9 cellular contexts compared by ENCODE assay signal in the genomic region with DNA sequence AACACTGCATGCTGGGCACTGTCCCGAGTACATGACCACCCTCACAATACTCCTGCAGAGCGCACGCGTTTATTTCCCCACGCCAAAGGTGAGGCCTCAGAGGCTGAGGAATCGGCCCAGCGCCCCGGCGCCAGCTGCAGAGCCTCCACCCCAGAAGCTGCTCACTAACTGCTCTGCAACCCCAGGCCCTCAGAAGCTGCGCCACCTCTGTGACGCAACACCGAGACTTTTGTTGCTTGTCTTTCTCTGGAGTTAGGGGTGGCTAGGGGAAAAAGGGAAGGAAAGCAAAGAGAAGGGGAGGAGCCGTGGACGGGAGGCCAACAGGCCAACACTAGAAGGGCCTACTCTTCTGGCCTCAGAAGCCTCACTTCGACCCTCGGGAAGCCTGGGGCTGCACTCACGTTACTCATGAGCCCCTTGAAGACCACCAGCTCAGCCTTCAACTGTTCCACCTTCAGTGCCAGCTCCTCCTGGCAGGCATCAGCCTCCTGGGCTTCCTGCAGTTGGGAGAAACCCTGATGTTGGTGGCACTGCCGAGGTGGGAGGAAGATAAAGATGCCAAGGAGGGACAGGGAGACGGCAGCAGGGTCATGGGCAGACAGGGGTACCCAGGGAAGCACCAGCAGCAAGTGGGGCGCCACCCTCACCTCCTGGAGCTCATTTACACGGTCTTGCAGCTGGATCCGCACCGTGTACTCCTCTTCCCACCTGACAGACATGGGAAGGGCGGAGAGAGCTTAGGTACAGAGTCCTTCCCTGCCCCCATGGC. TPM values are rescaled to one million over a fixed set of nuclear protein-coding genes. Genes with fewer than 3 reads are reported as not detected.
A peak's percentile ranks its signal among the peaks of the same experiment; 100 is the strongest.
DNase-seq lines count a peak whose midpoint lies in the region; ATAC-seq and TF ChIP-seq lines count a peak whose summit lies in the region.
"Had no signal": no experiment of that assay in that cellular context is flagged by ENCODE, and none has a peak within 500 bp of the region (broad histone marks: within the 10 kb centered on the region; RNA-seq: fewer than 3 reads in every experiment).

No MANE protein-coding gene starts in this region.

- H3K9me3 Mint-ChIP-seq in HFFc6: no peaks in the 10 kb centered on the region
- H3K9me3 Mint-ChIP-seq: CD8-positive, alpha-beta T cell had no signal

- H3K27ac ChIP-seq in coronary artery: peak overlapping the region; percentile 91 to 97

- ATAC-seq in GM18861 (IDR thresholded peaks at IDR 0.05; ENCODE audit: unreplicated experiment): no peak
- ATAC-seq: CD8-positive, alpha-beta T cell had no signal

- H3K4me1 Mint-ChIP-seq in HFFc6 (ENCODE audit: low read depth): peaks cover 88% of the 10 kb centered on the region

- TF ChIP-seq CTCF in HFFc6 (IDR thresholded peaks at IDR 0.05): no peak
- TF ChIP-seq CTCF in coronary artery (IDR thresholded peaks at IDR 0.05): no peak

- no peak for DNase-seq in HFFc6
- peak; percentile 72 for DNase-seq in coronary artery (ENCODE audit: low spot score)
- DNase-seq in pons (ENCODE audit: low spot score): peak; percentile 60
- DNase-seq in NCI-H1048 (lab: John Stamatoyannopoulos, UW): no peak
- DNase-seq in stimulated activated CD4-positive, alpha-beta T cell treated with anti-CD3 and anti-CD28 coated beads, Interleukin-2, amount 100 ng/mL, for 24 hours: no peak
- DNase-seq: NCI-H1092 treated with DMSO at 0.1 percent for 48 hours, RPMI8226 had no signal

- H3K4me3 ChIP-seq in coronary artery: peak overlapping the region; percentile 96

- H3K27ac Mint-ChIP-seq in HFFc6: peak overlapping the region; percentile 93
- H3K27ac Mint-ChIP-seq: CD8-positive, alpha-beta T cell had no signal

- H3K27me3 Mint-ChIP-seq in HFFc6 (ENCODE audit: insufficient read depth): peaks cover 3% of the 10 kb centered on the region

- peaks cover 44% of the 10 kb centered on the region for H3K36me3 Mint-ChIP-seq in HFFc6 (ENCODE audit: low read depth)

- H3K4me3 Mint-ChIP-seq in HFFc6: no peak overlapping the region
- H3K4me3 Mint-ChIP-seq: CD8-positive, alpha-beta T cell had no signal

RNA-seq across cellular contexts. Expression of a gene that starts 5.4 kb away (rescaled TPM):
- total RNA-seq in HFFc6 (2021; fragmentation: NEBNext Ultra II Directional; extraction: Animal tissue kit (Norgen Biotek cat#: 25700)): 10 to 100 TPM; 25.9 to 35.6 (median 29.2) TPM

RNA-seq across cellular contexts. Expression of a gene that starts 16.2 kb away (rescaled TPM):
- 1,000 to 10,000 TPM; 6,263 to 7,539 (median 6,900) TPM for total RNA-seq in HFFc6 (2021; fragmentation: NEBNext Ultra II Directional; extraction: Animal tissue kit (Norgen Biotek cat#: 25700))

RNA-seq across cellular contexts. Expression of a gene that starts 17.6 kb away (rescaled TPM):
- total RNA-seq in HFFc6 (2021; fragmentation: NEBNext Ultra II Directional; extraction: Animal tissue kit (Norgen Biotek cat#: 25700)): 10 to 100 TPM; 39.5 to 60.5 (median 42.6) TPM

RNA-seq across cellular contexts. Expression of a gene that starts 56.6 kb away (rescaled TPM):
- 10 to 100 TPM; 42.2 to 75.9 (median 65.4) TPM for total RNA-seq in HFFc6 (2021; fragmentation: NEBNext Ultra II Directional; extraction: Animal tissue kit (Norgen Biotek cat#: 25700))

RNA-seq across cellular contexts. Expression of a gene that starts 56.7 kb away (rescaled TPM):
- 100 to 1,000 TPM; 167 to 193 (median 183) TPM for total RNA-seq in HFFc6 (2021; fragmentation: NEBNext Ultra II Directional; extraction: Animal tissue kit (Norgen Biotek cat#: 25700))

Comparison
In these comparisons a context has a peak if more than half of its experiments do, and no peak if none do; other contexts are left out.
1. DNase-seq: peak in coronary artery (single experiment) and pons (single experiment); none in HFFc6 (single experiment), NCI-H1048 (single experiment) and stimulated activated CD4-positive, alpha-beta T cell treated with anti-CD3 and anti-CD28 coated beads, Interleukin-2, amount 100 ng/mL, for 24 hours (0 of 2).